Comparison of ENCODE assay signal across 8 cellular contexts in the genomic region with DNA sequence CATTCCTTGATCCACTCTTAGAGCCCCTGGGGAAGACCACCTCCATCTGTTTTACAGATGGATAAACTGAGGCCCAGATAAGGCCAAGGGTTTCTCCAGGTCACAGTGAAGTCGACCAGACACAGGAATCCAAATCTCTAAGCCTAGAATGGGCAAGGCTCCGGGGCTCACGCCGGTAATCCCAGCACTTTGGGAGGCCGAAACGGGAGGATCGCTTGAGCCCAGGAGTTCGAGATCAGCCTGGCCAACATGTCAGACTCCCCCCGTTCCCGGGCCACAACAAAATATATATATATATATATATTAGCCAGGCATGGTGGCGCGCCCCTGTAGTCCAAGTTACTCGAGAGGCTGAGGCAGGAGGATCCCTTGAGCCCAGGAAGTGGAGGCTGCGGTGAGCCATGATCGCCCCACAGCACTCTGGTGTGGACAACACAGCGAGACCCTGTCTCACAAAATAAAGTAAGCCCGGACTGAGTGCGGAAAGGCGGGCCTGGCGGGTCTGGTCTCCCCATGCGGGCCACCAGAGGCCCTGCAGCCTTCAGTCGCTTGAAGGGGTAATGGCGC. TPM values are rescaled to one million over a fixed set of nuclear protein-coding genes. Genes with fewer than 3 reads are reported as not detected.
A peak's percentile ranks its signal among the peaks of the same experiment; 100 is the strongest.
DNase-seq lines count a peak whose midpoint lies in the region; ATAC-seq, FAIRE-seq and TF ChIP-seq lines count a peak whose summit lies in the region.

No MANE protein-coding gene starts in this region.

- H3K9ac ChIP-seq in H1 (replicated peaks in 1 of 4; ENCODE audit: extremely low read depth in 1 of 4, low read depth in 3 of 4, low read length in 3 of 4): no peak overlapping the region
- H3K9ac ChIP-seq in parathyroid adenoma: no peak overlapping the region

- H3K4me1 ChIP-seq in CD8-positive, alpha-beta memory T cell (ENCODE audit: insufficient read depth, low read length): peaks cover 36% of the 10 kb centered on the region
- H3K4me1 ChIP-seq in Panc1 (ENCODE audit: control insufficient read depth, insufficient read depth, low read length) (peaks cover 13% of the 10 kb centered on the region), H1 (replicated peaks in 1 of 4; ENCODE audit: control insufficient read depth in 3 of 4, insufficient read depth in 4 of 4, low read length in 3 of 4) (peaks cover 0 to 8% (median 2%) of the 10 kb centered on the region in 4 experiments; a peak in 3 of 7 replicates), parathyroid adenoma (peaks cover 10% of the 10 kb centered on the region)

- H3K56ac ChIP-seq in H1 (replicated peaks; ENCODE audit: insufficient read length, low read depth, low read length): no peak overlapping the region

- no peaks in the 10 kb centered on the region for H3K27me3 Mint-ChIP-seq in CD8-positive, alpha-beta memory T cell

- peak overlapping the region; percentile 94 for H4K8ac ChIP-seq in H1 (ENCODE audit: extremely low read depth, insufficient read depth, low read length)

- no peak overlapping the region for H2BK12ac ChIP-seq in H1 (ENCODE audit: low read depth, low read length)

- FAIRE-seq in H1 (lab: Jason Lieb, UNC) (no peak), urothelium cell line (lab: Jason Lieb, UNC) (no peak)

- H3K27ac Mint-ChIP-seq in CD8-positive, alpha-beta memory T cell: peak overlapping the region; percentile 88 to 97 (median 94)

- H2AK5ac ChIP-seq in H1 (ENCODE audit: low read depth, low read length): no peak overlapping the region

- H3K4me2 ChIP-seq in H1 (ENCODE audit: insufficient read depth in 1 of 2, low read depth in 2 of 2, low read length in 2 of 2) (no peak overlapping the region; a peak in 2 of 4 replicates), parathyroid adenoma (ENCODE audit: low read length) (no peak overlapping the region)

- H3K14ac ChIP-seq in H1 (ENCODE audit: insufficient read length): no peak overlapping the region

- no peak overlapping the region for H3K4me3 ChIP-seq in CD8-positive, alpha-beta memory T cell (ENCODE audit: low read length)
- H3K4me3 ChIP-seq in Panc1 (ENCODE audit: low read depth in 2 of 2, low read length in 2 of 2): peak overlapping the region in 1 of 2 experiments; percentile 18; a peak in 1 of 4 replicates
- H3K4me3 ChIP-seq in H1 (ENCODE audit: extremely low read depth in 1 of 4, insufficient read depth in 2 of 4, low read depth in 3 of 4, low read length in 4 of 4): no peak overlapping the region; a peak in 1 of 8 replicates
- no peak overlapping the region for H3K4me3 ChIP-seq in parathyroid adenoma (ENCODE audit: low read depth, low read length)

- peaks cover 37 to 52% (median 41%) of the 10 kb centered on the region in 3 donors for H3K4me1 Mint-ChIP-seq in CD8-positive, alpha-beta memory T cell

- H2BK20ac ChIP-seq in H1 (ENCODE audit: low read length): no peak overlapping the region

- peak overlapping the region; percentile 86 to 99 (median 97) for H3K4me3 Mint-ChIP-seq in CD8-positive, alpha-beta memory T cell

- CTCF ChIA-PET in CD8-positive, alpha-beta memory T cell (lab: Charles Lee): interaction anchor here (1.0 to 1.3 kb wide), 2 partner anchors 9 to 61 kb away, joined by 3 to 5 read pairs; a partner anchor contains a TSS
- CTCF ChIA-PET in Panc1 (lab: Charles Lee) (no interaction called here), H1 (lab: Charles Lee; ENCODE audit: partially characterized antibody) (no interaction called here)

- 67% methylated on average over 23 of the region's 23 CpGs; no CpG with 5 or more reads in 1 of the 2 experiments for WGBS in H1 (ENCODE audit: extremely low coverage in 1 of 2, insufficient coverage in 1 of 2, insufficient read length in 1 of 2, insufficient replicate concordance in 2 of 2, low coverage in 1 of 2, low lambda C conversion rate in 2 of 2, missing lambda C conversion rate in 1 of 2), 2 experiments

- peak overlapping the region; percentile 39 for H2BK120ac ChIP-seq in H1 (replicated peaks; ENCODE audit: low read depth, low read length)

- H3K23me2 ChIP-seq in H1 (ENCODE audit: low read depth, low read length): peaks cover 12% of the 10 kb centered on the region

- H2AFZ ChIP-seq in H1 (ENCODE audit: low read length): no peak overlapping the region
- H2AFZ ChIP-seq in parathyroid adenoma: peak overlapping the region; percentile 91

- TF ChIP-seq POLR2A in H1 (IDR thresholded peaks at IDR 0.05; ENCODE audit: control extremely low read depth in 1 of 2, low read depth in 2 of 2, low read length in 2 of 2): no peak

- peaks cover 0 to 2% (median 0%) of the 10 kb centered on the region in 5 donors for H3K9me3 Mint-ChIP-seq in CD8-positive, alpha-beta memory T cell

- POLR2A ChIA-PET in CD8-positive, alpha-beta memory T cell (lab: Charles Lee): interaction anchor here (0.6 to 2.5 kb wide), 6 partner anchors 9 to 366 kb away, joined by 3 to 27 read pairs (median 4); a partner anchor contains a TSS
- POLR2A ChIA-PET in Panc1 (lab: Charles Lee): no interaction called here
- POLR2A ChIA-PET in H1 (lab: Charles Lee; ENCODE audit: partially characterized antibody): interaction anchor here (0.7 to 10.8 kb wide), 9 partner anchors 7 to 147 kb away, joined by 3 to 138 read pairs (median 17); a partner anchor contains a TSS

- peak overlapping the region; percentile 6; the same call in 1 of the 2 replicates for H2BK5ac ChIP-seq in H1 (ENCODE audit: low read depth, low read length)

- H3K36me3 ChIP-seq in CD8-positive, alpha-beta memory T cell (ENCODE audit: insufficient read depth, low read length): peaks cover 37% of the 10 kb centered on the region
- H3K36me3 ChIP-seq in Panc1 (ENCODE audit: control insufficient read depth, insufficient read depth, low read length): peaks cover 30% of the 10 kb centered on the region
- peaks cover 24 to 37% (median 30%) of the 10 kb centered on the region in 4 experiments for H3K36me3 ChIP-seq in H1 (ENCODE audit: control insufficient read depth in 2 of 4, insufficient read depth in 4 of 4, low read length in 3 of 4)
- no peaks in the 10 kb centered on the region for H3K36me3 ChIP-seq in parathyroid adenoma (ENCODE audit: control insufficient read depth, insufficient read depth, low read length)

- H3K79me1 ChIP-seq in H1 (ENCODE audit: low read depth, low read length): peaks cover 2% of the 10 kb centered on the region; the same call in 1 of the 2 replicates

- H3K79me2 ChIP-seq in H1 (ENCODE audit: control insufficient read depth in 1 of 2, insufficient read depth in 2 of 2, low read length in 2 of 2) (peaks cover 20 to 31% of the 10 kb centered on the region in 2 experiments), parathyroid adenoma (peaks cover 31% of the 10 kb centered on the region)

- no peak overlapping the region for H3K23ac ChIP-seq in H1 (ENCODE audit: insufficient read length)

- H3K27me3 ChIP-seq in CD8-positive, alpha-beta memory T cell (ENCODE audit: insufficient read depth, low read length, poor library complexity, severe bottlenecking): no peaks in the 10 kb centered on the region
- no peaks in the 10 kb centered on the region for H3K27me3 ChIP-seq in Panc1 (ENCODE audit: control insufficient read depth, insufficient read depth, low read length)
- H3K27me3 ChIP-seq in H1 (replicated peaks in 1 of 4; ENCODE audit: control insufficient read depth in 3 of 4, extremely low read depth in 1 of 4, insufficient read depth in 3 of 4, low read length in 3 of 4): no peaks in the 10 kb centered on the region
- no peaks in the 10 kb centered on the region for H3K27me3 ChIP-seq in parathyroid adenoma (ENCODE audit: control insufficient read depth, insufficient read depth, low read length)

- H3K9me3 ChIP-seq in CD8-positive, alpha-beta memory T cell (ENCODE audit: low read length): no peaks in the 10 kb centered on the region
- H3K9me3 ChIP-seq in Panc1 (ENCODE audit: control insufficient read depth, insufficient read depth, low read depth, low read length) (no peaks in the 10 kb centered on the region), H1 (ENCODE audit: insufficient read depth in 2 of 2, low read depth in 1 of 2, low read length in 1 of 2) (no peaks in the 10 kb centered on the region), parathyroid adenoma (ENCODE audit: control insufficient read depth, low read length) (no peaks in the 10 kb centered on the region)

- H4K20me1 ChIP-seq in H1 (replicated peaks in 1 of 2; ENCODE audit: control insufficient read depth in 1 of 2, insufficient read depth in 2 of 2, low read length in 2 of 2): peaks cover 15 to 20% of the 10 kb centered on the region in 2 experiments

- no peak for TF ChIP-seq CTCF in Panc1 (IDR thresholded peaks at IDR 0.05)
- TF ChIP-seq CTCF in H1 (IDR thresholded peaks at IDR 0.05; ENCODE audit: control extremely low read depth in 1 of 3, insufficient read depth in 1 of 3, low read depth in 1 of 3, low read length in 3 of 3): no peak
- TF ChIP-seq CTCF in parathyroid adenoma (IDR thresholded peaks at IDR 0.05): peak; percentile 3

- peak overlapping the region; percentile 66 for H3K4ac ChIP-seq in H1 (replicated peaks; ENCODE audit: insufficient read length, low read depth, low read length)

- BruUV-seq in Panc1 (replicated peaks; lab: Mats Ljungman, UMichigan): no TSS peak

- in situ Hi-C loops in Panc1 (cut with HindIII; ENCODE audit: low pct_unique_long_range_greater_than_20kb, low sequenced_read_pairs): no loop called here

- intact Hi-C loops in Panc1 (cut with micrococcal nuclease; ENCODE audit: unreplicated experiment): no loop called here

- H2BK15ac ChIP-seq in H1 (ENCODE audit: low read length): no peak overlapping the region

- no peak for TF ChIP-seq RAD21 in H1 (IDR thresholded peaks at IDR 0.05 in 1 of 2, conservative IDR thresholded peaks at IDR 0.05 in 1 of 2; ENCODE audit: low read depth in 2 of 2, low read length in 2 of 2)

- ATAC-seq in Panc1: no peak

- peak overlapping the region; percentile 47 for H4K5ac ChIP-seq in H1 (ENCODE audit: insufficient read length, low read depth, low read length)

- DNase-seq in CD8-positive, alpha-beta memory T cell: no peak
- DNase-seq in Panc1 (ENCODE audit: low read depth, low spot score): no peak
- no peak for DNase-seq in H1 (ENCODE audit: low read depth in 1 of 2, low spot score in 2 of 2)
- no peak for DNase-seq in DMS153 treated with DMSO at 0.1 percent for 48 hours (lab: John Stamatoyannopoulos, UW; ENCODE audit: unreplicated experiment)
- no peak for DNase-seq in HPDE6-E6E7 (ENCODE audit: extremely low spot score)
- DNase-seq in activated CD8-positive, alpha-beta memory T cell treated with anti-CD3 and anti-CD28 coated beads, Interleukin-2, amount 50 U/mL, for 4 hours: no peak
- no peak for DNase-seq in urothelium cell line (ENCODE audit: low spot score)

- no peak overlapping the region for H3K18ac ChIP-seq in H1 (ENCODE audit: extremely low read depth, low read length)

- no peak for TF ChIP-seq EP300 in H1 (IDR thresholded peaks at IDR 0.05; ENCODE audit: borderline replicate concordance in 1 of 2, low read depth in 2 of 2, low read length in 2 of 2)

- peaks cover under 1 to 87% (median 28%) of the 10 kb centered on the region in 3 donors for H3K36me3 Mint-ChIP-seq in CD8-positive, alpha-beta memory T cell

- H4K91ac ChIP-seq in H1 (replicated peaks; ENCODE audit: insufficient read length, low read length): peak overlapping the region; percentile 91

- H3K27ac ChIP-seq in CD8-positive, alpha-beta memory T cell (ENCODE audit: low read depth, low read length): peak overlapping the region; percentile 45
- H3K27ac ChIP-seq in Panc1 (ENCODE audit: low read length) (peak overlapping the region; percentile 85), H1 (ENCODE audit: low read depth, low read length) (no peak overlapping the region), parathyroid adenoma (peak overlapping the region; percentile 17)

RNA-seq across cellular contexts. Expression of a gene that starts 0.6 kb away (rescaled TPM):
- 1,000 to 10,000 TPM; 3,865 to 3,912 TPM for total RNA-seq in CD8-positive, alpha-beta memory T cell
- 2,679 TPM for polyA plus RNA-seq in CD8-positive, alpha-beta memory T cell
- 1,196 TPM for total RNA-seq in Panc1 (2021; ENCODE audit: unreplicated experiment)
- 1,501 TPM for polyA plus RNA-seq in Panc1 (2012; ENCODE audit: insufficient read length)
- 3,305 and 3,520 TPM in 2 replicates for total RNA-seq in H1 (2021; fragmentation: NEBNext Ultra II Directional; extraction: Animal tissue kit (Norgen Biotek cat#: 25700))
- 8,501 and 8,868 TPM in 2 replicates for polyA plus RNA-seq in H1 (2011; rRNA removed)
- 6,473 TPM for polyA plus RNA-seq in H1 (2011; cell fraction: cytosol; rRNA removed)
- 8,490 TPM for polyA plus RNA-seq in H1 (2011; cell fraction: nucleus; rRNA removed)
- polyA plus RNA-seq in H1 (2012, experiment 1 of 2): 3,636 to 6,700 TPM (median 4,913 TPM) in 4 replicates
- 4,417 TPM for polyA plus RNA-seq in H1 (2012, experiment 2 of 2)
- polyA plus RNA-seq in H1 (2013, experiment 1 of 2): 5,169 TPM
- 4,987 TPM for polyA plus RNA-seq in H1 (2013, experiment 2 of 2)
- polyA minus RNA-seq in H1 (2011; rRNA and poly(A)+ RNA removed): 1,061 and 1,192 TPM in 2 replicates
- polyA minus RNA-seq in H1 (2011; cell fraction: cytosol; rRNA and poly(A)+ RNA removed): 1,493 TPM
- 3,411 TPM for polyA minus RNA-seq in H1 (2011; cell fraction: nucleus; rRNA and poly(A)+ RNA removed)

RNA-seq across cellular contexts. Expression of a gene that starts 9.4 kb away (rescaled TPM):
- total RNA-seq in CD8-positive, alpha-beta memory T cell: 1,000 to 10,000 TPM; 2,863 to 2,871 TPM
- 1,959 TPM for polyA plus RNA-seq in CD8-positive, alpha-beta memory T cell
- 956 TPM for total RNA-seq in Panc1 (2021; ENCODE audit: unreplicated experiment)
- polyA plus RNA-seq in Panc1 (2012; ENCODE audit: insufficient read length): 2,025 TPM
- 2,240 and 2,296 TPM in 2 replicates for total RNA-seq in H1 (2021; fragmentation: NEBNext Ultra II Directional; extraction: Animal tissue kit (Norgen Biotek cat#: 25700))
- polyA plus RNA-seq in H1 (2011; rRNA removed): 4,988 and 6,072 TPM in 2 replicates
- polyA plus RNA-seq in H1 (2011; cell fraction: cytosol; rRNA removed): 7,346 TPM
- polyA plus RNA-seq in H1 (2011; cell fraction: nucleus; rRNA removed): 2,598 TPM
- 4,049 to 4,786 TPM (median 4,319 TPM) in 4 replicates for polyA plus RNA-seq in H1 (2012, experiment 1 of 2)
- polyA plus RNA-seq in H1 (2012, experiment 2 of 2): 6,913 TPM
- polyA plus RNA-seq in H1 (2013, experiment 1 of 2): 3,607 TPM
- 3,607 TPM for polyA plus RNA-seq in H1 (2013, experiment 2 of 2)
- 1,118 and 1,125 TPM in 2 replicates for polyA minus RNA-seq in H1 (2011; rRNA and poly(A)+ RNA removed)
- polyA minus RNA-seq in H1 (2011; cell fraction: cytosol; rRNA and poly(A)+ RNA removed): 628 TPM
- 876 TPM for polyA minus RNA-seq in H1 (2011; cell fraction: nucleus; rRNA and poly(A)+ RNA removed)

RNA-seq across cellular contexts. Expression of a gene that starts 12.8 kb away (rescaled TPM):
- total RNA-seq in CD8-positive, alpha-beta memory T cell: 10 to 100 TPM; 63.9 to 71.5 TPM
- polyA plus RNA-seq in CD8-positive, alpha-beta memory T cell: 148 TPM
- total RNA-seq in Panc1 (2021; ENCODE audit: unreplicated experiment): 1.5 TPM
- polyA plus RNA-seq in Panc1 (2012; ENCODE audit: insufficient read length): 2.9 TPM
- 1.6 and 2.6 TPM in 2 replicates for total RNA-seq in H1 (2021; fragmentation: NEBNext Ultra II Directional; extraction: Animal tissue kit (Norgen Biotek cat#: 25700))
- 3.2 and 3.9 TPM in 2 replicates for polyA plus RNA-seq in H1 (2011; rRNA removed)
- polyA plus RNA-seq in H1 (2011; cell fraction: cytosol; rRNA removed): 2.1 TPM
- 2.8 TPM for polyA plus RNA-seq in H1 (2011; cell fraction: nucleus; rRNA removed)
- polyA plus RNA-seq in H1 (2012, experiment 1 of 2): 1.8 to 3.5 TPM (median 2.2 TPM) in 4 replicates
- polyA plus RNA-seq in H1 (2012, experiment 2 of 2): 2.4 TPM
- 2.3 TPM for polyA plus RNA-seq in H1 (2013, experiment 1 of 2)
- polyA plus RNA-seq in H1 (2013, experiment 2 of 2): 2.1 TPM
- polyA minus RNA-seq in H1 (2011; rRNA and poly(A)+ RNA removed): 0.39 TPM in 1 of 2 replicates, not detected in the other
- not detected for polyA minus RNA-seq in H1 (2011; cell fraction: cytosol; rRNA and poly(A)+ RNA removed)
- polyA minus RNA-seq in H1 (2011; cell fraction: nucleus; rRNA and poly(A)+ RNA removed): not detected

RNA-seq across cellular contexts. Expression of a gene that starts 25.7 kb away (rescaled TPM):
- 10 to 100 TPM; 16.2 to 16.3 TPM for total RNA-seq in CD8-positive, alpha-beta memory T cell
- polyA plus RNA-seq in CD8-positive, alpha-beta memory T cell: 52.4 TPM
- total RNA-seq in Panc1 (2021; ENCODE audit: unreplicated experiment): 16.7 TPM
- 39.5 TPM for polyA plus RNA-seq in Panc1 (2012; ENCODE audit: insufficient read length)
- total RNA-seq in H1 (2021; fragmentation: NEBNext Ultra II Directional; extraction: Animal tissue kit (Norgen Biotek cat#: 25700)): 43.4 and 46.5 TPM in 2 replicates
- polyA plus RNA-seq in H1 (2011; rRNA removed): 41.2 and 66.7 TPM in 2 replicates
- polyA plus RNA-seq in H1 (2011; cell fraction: cytosol; rRNA removed): 29.0 TPM
- polyA plus RNA-seq in H1 (2011; cell fraction: nucleus; rRNA removed): 104 TPM
- 31.3 to 51.7 TPM (median 47.2 TPM) in 4 replicates for polyA plus RNA-seq in H1 (2012, experiment 1 of 2)
- polyA plus RNA-seq in H1 (2012, experiment 2 of 2): 38.5 TPM
- polyA plus RNA-seq in H1 (2013, experiment 1 of 2): 52.8 TPM
- polyA plus RNA-seq in H1 (2013, experiment 2 of 2): 53.7 TPM
- polyA minus RNA-seq in H1 (2011; rRNA and poly(A)+ RNA removed): 12.9 and 13.9 TPM in 2 replicates
- polyA minus RNA-seq in H1 (2011; cell fraction: cytosol; rRNA and poly(A)+ RNA removed): 15.7 TPM
- 12.3 TPM for polyA minus RNA-seq in H1 (2011; cell fraction: nucleus; rRNA and poly(A)+ RNA removed)

RNA-seq across cellular contexts. Expression of a gene that starts 33.8 kb away (rescaled TPM):
- total RNA-seq in CD8-positive, alpha-beta memory T cell: 10 to 100 TPM; 46.7 to 51.8 TPM
- 32.5 TPM for polyA plus RNA-seq in CD8-positive, alpha-beta memory T cell
- total RNA-seq in Panc1 (2021; ENCODE audit: unreplicated experiment): 19.6 TPM
- polyA plus RNA-seq in Panc1 (2012; ENCODE audit: insufficient read length): 31.7 TPM
- 32.7 and 34.3 TPM in 2 replicates for total RNA-seq in H1 (2021; fragmentation: NEBNext Ultra II Directional; extraction: Animal tissue kit (Norgen Biotek cat#: 25700))
- polyA plus RNA-seq in H1 (2011; rRNA removed): 30.5 and 54.8 TPM in 2 replicates
- polyA plus RNA-seq in H1 (2011; cell fraction: cytosol; rRNA removed): 32.1 TPM
- polyA plus RNA-seq in H1 (2011; cell fraction: nucleus; rRNA removed): 81.6 TPM
- 26.2 to 40.1 TPM (median 35.4 TPM) in 4 replicates for polyA plus RNA-seq in H1 (2012, experiment 1 of 2)
- 25.7 TPM for polyA plus RNA-seq in H1 (2012, experiment 2 of 2)
- polyA plus RNA-seq in H1 (2013, experiment 1 of 2): 19.9 TPM
- polyA plus RNA-seq in H1 (2013, experiment 2 of 2): 18.5 TPM
- 13.9 and 18.1 TPM in 2 replicates for polyA minus RNA-seq in H1 (2011; rRNA and poly(A)+ RNA removed)
- polyA minus RNA-seq in H1 (2011; cell fraction: cytosol; rRNA and poly(A)+ RNA removed): 25.7 TPM
- polyA minus RNA-seq in H1 (2011; cell fraction: nucleus; rRNA and poly(A)+ RNA removed): 21.3 TPM

Comparison
In these comparisons a context has a peak if more than half of its experiments do, and no peak if none do; other contexts are left out.
1. RNA of a gene that starts 12.8 kb away (total RNA-seq): 63.9 to 71.5 TPM in CD8-positive, alpha-beta memory T cell; 1.6 to 2.6 TPM in H1 and 1.5 TPM in Panc1 (single experiment); every median in the first group is over 10 times any median in the second.